In genomic region chr14:49893309-49894213, GRCh38 we compare ENCODE assay signal across 1 cellular context.
TF ChIP-seq lines count a peak whose summit lies in the region.

No MANE protein-coding gene starts in this region.

TF ChIP-seq in HepG2, 621 proteins besides CTCF, POLR2A, EP300 and RAD21 (continues in another document):
- TF ChIP-seq SP4 (CRISPR knock-in tag; IDR thresholded peaks at IDR 0.05) = peak; percentile 4; the same call in 1 of the 2 replicates
- no peak for TF ChIP-seq KDM2A (CRISPR knock-in tag; IDR thresholded peaks at IDR 0.05; ENCODE audit: borderline replicate concordance, low read depth)
- TF ChIP-seq ISL2 (CRISPR knock-in tag; IDR thresholded peaks at IDR 0.05) = no peak
- TF ChIP-seq ZNF329 (CRISPR knock-in tag; IDR thresholded peaks at IDR 0.05; ENCODE audit: low read depth) = no peak
- TF ChIP-seq ZBTB2 (CRISPR knock-in tag; IDR thresholded peaks at IDR 0.05; ENCODE audit: low read depth) = no peak
- no peak for TF ChIP-seq RBM22 (optimal IDR thresholded peaks at IDR 0.05; ENCODE audit: low read length)
- TF ChIP-seq ZNF616 (CRISPR knock-in tag; IDR thresholded peaks at IDR 0.05; ENCODE audit: low read depth) = no peak
- TF ChIP-seq SIX4 (CRISPR knock-in tag; IDR thresholded peaks at IDR 0.05) = no peak
- no peak for TF ChIP-seq NFRKB (IDR thresholded peaks at IDR 0.05)
- TF ChIP-seq YY1 (IDR thresholded peaks at IDR 0.05; ENCODE audit: insufficient read depth, insufficient replicate concordance, low read depth, low read length) = no peak
- no peak for TF ChIP-seq PAWR (CRISPR knock-in tag; IDR thresholded peaks at IDR 0.05; ENCODE audit: borderline replicate concordance)
- TF ChIP-seq ZBTB38 (CRISPR knock-in tag; IDR thresholded peaks at IDR 0.05) = peak; percentile 12; the same call in 1 of the 2 replicates
- no peak for TF ChIP-seq RELA (CRISPR knock-in tag; IDR thresholded peaks at IDR 0.05)
- no peak for TF ChIP-seq PHF5A (CRISPR knock-in tag; IDR thresholded peaks at IDR 0.05; ENCODE audit: low read depth, unreplicated experiment)
- no peak for TF ChIP-seq GLI4 (CRISPR knock-in tag; IDR thresholded peaks at IDR 0.05; ENCODE audit: borderline replicate concordance)
- TF ChIP-seq ZNF563 (CRISPR knock-in tag; IDR thresholded peaks at IDR 0.05) = no peak; the same call in 1 of the 2 replicates
- TF ChIP-seq TEAD3 (CRISPR knock-in tag; optimal IDR thresholded peaks at IDR 0.05; ENCODE audit: borderline replicate concordance) = no peak
- no peak for TF ChIP-seq FOXA3 (CRISPR knock-in tag; IDR thresholded peaks at IDR 0.05)
- TF ChIP-seq HNRNPLL (IDR thresholded peaks at IDR 0.05; ENCODE audit: low read depth, low read length, poor library complexity, severe bottlenecking) = no peak
- TF ChIP-seq ZFP37 (CRISPR knock-in tag; IDR thresholded peaks at IDR 0.05; ENCODE audit: borderline replicate concordance) = no peak
- no peak for TF ChIP-seq ZNF33A (CRISPR knock-in tag; IDR thresholded peaks at IDR 0.05; ENCODE audit: borderline replicate concordance)
- TF ChIP-seq ZNF782 (CRISPR knock-in tag; IDR thresholded peaks at IDR 0.05; ENCODE audit: borderline replicate concordance) = no peak
- peak; percentile 73; the same call in 1 of the 2 replicates for TF ChIP-seq UBTF (CRISPR knock-in tag; IDR thresholded peaks at IDR 0.05)
- no peak for TF ChIP-seq MAFF (IDR thresholded peaks at IDR 0.05; ENCODE audit: low read depth, low read length)
- 0 out of 2 replicates have a peak, but pooled peaks have one; percentile 38 for TF ChIP-seq TSC22D2 (CRISPR knock-in tag; IDR thresholded peaks at IDR 0.05; ENCODE audit: borderline replicate concordance)
- no peak for TF ChIP-seq ZNF20 (CRISPR knock-in tag; IDR thresholded peaks at IDR 0.05)
- no peak for TF ChIP-seq EHMT2 (IDR thresholded peaks at IDR 0.05; ENCODE audit: borderline replicate concordance, low read depth, low read length)
- no peak; the same call in 1 of the 2 replicates for TF ChIP-seq SSRP1 (CRISPR knock-in tag; IDR thresholded peaks at IDR 0.05)
- no peak for TF ChIP-seq GMEB1 (CRISPR knock-in tag; IDR thresholded peaks at IDR 0.05; ENCODE audit: borderline replicate concordance)
- peak; percentile 6; the same call in 1 of the 2 replicates for TF ChIP-seq KDM4B (CRISPR knock-in tag; IDR thresholded peaks at IDR 0.05)
- TF ChIP-seq LBX2 (CRISPR knock-in tag; IDR thresholded peaks at IDR 0.05; ENCODE audit: borderline replicate concordance) = no peak
- TF ChIP-seq, protein P1, sequence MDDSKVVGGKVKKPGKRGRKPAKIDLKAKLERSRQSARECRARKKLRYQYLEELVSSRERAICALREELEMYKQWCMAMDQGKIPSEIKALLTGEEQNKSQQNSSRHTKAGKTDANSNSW (CRISPR knock-in tag; IDR thresholded peaks at IDR 0.05; ENCODE audit: borderline replicate concordance) = no peak
- no peak for TF ChIP-seq RARA (CRISPR knock-in tag; IDR thresholded peaks at IDR 0.05)
- TF ChIP-seq ZNF512B (CRISPR knock-in tag; IDR thresholded peaks at IDR 0.05; ENCODE audit: borderline replicate concordance) = no peak
- TF ChIP-seq TGIF2 (CRISPR knock-in tag; IDR thresholded peaks at IDR 0.05) = no peak
- TF ChIP-seq, protein P2, sequence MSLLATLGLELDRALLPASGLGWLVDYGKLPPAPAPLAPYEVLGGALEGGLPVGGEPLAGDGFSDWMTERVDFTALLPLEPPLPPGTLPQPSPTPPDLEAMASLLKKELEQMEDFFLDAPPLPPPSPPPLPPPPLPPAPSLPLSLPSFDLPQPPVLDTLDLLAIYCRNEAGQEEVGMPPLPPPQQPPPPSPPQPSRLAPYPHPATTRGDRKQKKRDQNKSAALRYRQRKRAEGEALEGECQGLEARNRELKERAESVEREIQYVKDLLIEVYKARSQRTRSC (CRISPR knock-in tag; IDR thresholded peaks at IDR 0.05; ENCODE audit: low read depth) = no peak
- TF ChIP-seq ZBTB46 (CRISPR knock-in tag; IDR thresholded peaks at IDR 0.05; ENCODE audit: borderline replicate concordance) = no peak
- TF ChIP-seq MTERF4 (CRISPR knock-in tag; IDR thresholded peaks at IDR 0.05) = 0 out of 2 replicates have a peak, but pooled peaks have one; percentile 4
- TF ChIP-seq, protein P3, sequence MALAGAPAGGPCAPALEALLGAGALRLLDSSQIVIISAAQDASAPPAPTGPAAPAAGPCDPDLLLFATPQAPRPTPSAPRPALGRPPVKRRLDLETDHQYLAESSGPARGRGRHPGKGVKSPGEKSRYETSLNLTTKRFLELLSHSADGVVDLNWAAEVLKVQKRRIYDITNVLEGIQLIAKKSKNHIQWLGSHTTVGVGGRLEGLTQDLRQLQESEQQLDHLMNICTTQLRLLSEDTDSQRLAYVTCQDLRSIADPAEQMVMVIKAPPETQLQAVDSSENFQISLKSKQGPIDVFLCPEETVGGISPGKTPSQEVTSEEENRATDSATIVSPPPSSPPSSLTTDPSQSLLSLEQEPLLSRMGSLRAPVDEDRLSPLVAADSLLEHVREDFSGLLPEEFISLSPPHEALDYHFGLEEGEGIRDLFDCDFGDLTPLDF (CRISPR knock-in tag; IDR thresholded peaks at IDR 0.05) = no peak
- TF ChIP-seq ZFY (CRISPR knock-in tag; IDR thresholded peaks at IDR 0.05) = peak; percentile 37; the same call in 1 of the 2 replicates
- no peak for TF ChIP-seq CENPX (CRISPR knock-in tag; IDR thresholded peaks at IDR 0.05)
- no peak for TF ChIP-seq ZBTB1 (CRISPR knock-in tag; IDR thresholded peaks at IDR 0.05; ENCODE audit: borderline replicate concordance)
- no peak for TF ChIP-seq NFIB (CRISPR knock-in tag; IDR thresholded peaks at IDR 0.05; ENCODE audit: borderline replicate concordance)
- TF ChIP-seq ZNF543 (CRISPR knock-in tag; IDR thresholded peaks at IDR 0.05) = no peak
- no peak for TF ChIP-seq NKX3-1 (CRISPR knock-in tag; IDR thresholded peaks at IDR 0.05)
- TF ChIP-seq, protein P4, sequence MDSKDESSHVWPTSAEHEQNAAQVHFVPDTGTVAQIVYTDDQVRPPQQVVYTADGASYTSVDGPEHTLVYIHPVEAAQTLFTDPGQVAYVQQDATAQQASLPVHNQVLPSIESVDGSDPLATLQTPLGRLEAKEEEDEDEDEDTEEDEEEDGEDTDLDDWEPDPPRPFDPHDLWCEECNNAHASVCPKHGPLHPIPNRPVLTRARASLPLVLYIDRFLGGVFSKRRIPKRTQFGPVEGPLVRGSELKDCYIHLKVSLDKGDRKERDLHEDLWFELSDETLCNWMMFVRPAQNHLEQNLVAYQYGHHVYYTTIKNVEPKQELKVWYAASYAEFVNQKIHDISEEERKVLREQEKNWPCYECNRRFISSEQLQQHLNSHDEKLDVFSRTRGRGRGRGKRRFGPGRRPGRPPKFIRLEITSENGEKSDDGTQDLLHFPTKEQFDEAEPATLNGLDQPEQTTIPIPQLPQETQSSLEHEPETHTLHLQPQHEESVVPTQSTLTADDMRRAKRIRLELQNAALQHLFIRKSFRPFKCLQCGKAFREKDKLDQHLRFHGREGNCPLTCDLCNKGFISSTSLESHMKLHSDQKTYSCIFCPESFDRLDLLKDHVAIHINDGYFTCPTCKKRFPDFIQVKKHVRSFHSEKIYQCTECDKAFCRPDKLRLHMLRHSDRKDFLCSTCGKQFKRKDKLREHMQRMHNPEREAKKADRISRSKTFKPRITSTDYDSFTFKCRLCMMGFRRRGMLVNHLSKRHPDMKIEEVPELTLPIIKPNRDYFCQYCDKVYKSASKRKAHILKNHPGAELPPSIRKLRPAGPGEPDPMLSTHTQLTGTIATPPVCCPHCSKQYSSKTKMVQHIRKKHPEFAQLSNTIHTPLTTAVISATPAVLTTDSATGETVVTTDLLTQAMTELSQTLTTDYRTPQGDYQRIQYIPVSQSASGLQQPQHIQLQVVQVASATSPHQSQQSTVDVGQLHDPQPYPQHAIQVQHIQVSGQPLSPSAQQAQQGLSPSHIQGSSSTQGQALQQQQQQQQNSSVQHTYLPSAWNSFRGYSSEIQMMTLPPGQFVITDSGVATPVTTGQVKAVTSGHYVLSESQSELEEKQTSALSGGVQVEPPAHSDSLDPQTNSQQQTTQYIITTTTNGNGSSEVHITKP (CRISPR knock-in tag; IDR thresholded peaks at IDR 0.05; ENCODE audit: low read depth) = no peak
- TF ChIP-seq DPF2 (CRISPR knock-in tag; IDR thresholded peaks at IDR 0.05; ENCODE audit: borderline replicate concordance, low read depth) = no peak
- TF ChIP-seq TEAD2 (CRISPR knock-in tag; IDR thresholded peaks at IDR 0.05) = no peak
- TF ChIP-seq NFE2L1 (CRISPR knock-in tag; IDR thresholded peaks at IDR 0.05; ENCODE audit: borderline replicate concordance) = no peak
- no peak for TF ChIP-seq CBX5 (CRISPR knock-in tag; IDR thresholded peaks at IDR 0.05; ENCODE audit: borderline replicate concordance)
- no peak; the same call in none of the 2 replicates for TF ChIP-seq SAP130 (CRISPR knock-in tag; IDR thresholded peaks at IDR 0.05; ENCODE audit: low read depth)
- TF ChIP-seq GPN1 (CRISPR knock-in tag; IDR thresholded peaks at IDR 0.05; ENCODE audit: borderline replicate concordance) = no peak
